ENCODE assay signal across 8 cellular contexts in the genomic region with DNA sequence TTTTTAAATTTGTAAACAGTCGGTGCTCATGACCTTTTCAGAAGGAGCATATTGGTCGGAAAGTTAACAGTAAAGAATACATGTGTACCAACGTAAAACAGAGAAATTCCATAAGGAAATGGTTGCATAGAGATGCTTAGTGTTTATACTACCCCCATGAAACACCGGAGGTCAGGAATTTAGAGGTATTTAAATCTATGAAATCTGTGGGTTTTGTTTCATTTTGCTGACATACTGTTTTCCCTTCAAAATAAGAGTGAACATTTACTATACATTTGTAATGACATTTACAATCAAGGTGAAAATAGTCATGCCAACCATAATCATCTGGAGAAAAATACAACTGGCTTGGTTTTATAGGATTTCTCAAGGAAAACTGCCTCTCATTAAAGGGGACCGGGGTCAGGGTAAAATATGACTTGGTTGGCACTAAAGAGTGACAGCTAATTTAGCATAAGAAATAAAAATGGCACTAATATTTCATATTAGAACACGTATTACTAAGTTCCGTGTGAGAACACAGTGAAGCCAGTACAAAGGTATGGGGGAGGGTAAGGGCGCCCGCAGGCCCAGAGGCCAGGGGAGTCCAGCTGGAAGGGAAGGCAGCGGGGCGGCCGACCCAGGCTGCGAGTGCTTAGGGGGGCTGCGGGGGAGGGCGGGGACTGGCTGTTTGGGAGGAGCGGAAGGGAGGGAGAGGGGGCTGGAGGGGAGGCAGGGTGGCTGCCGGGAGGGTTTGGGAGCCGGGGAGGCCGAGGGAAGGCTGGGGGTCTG. TPM values are rescaled to one million over a fixed set of nuclear protein-coding genes. Genes with fewer than 3 reads are reported as not detected.
A peak's percentile ranks its signal among the peaks of the same experiment; 100 is the strongest.
DNase-seq lines count a peak whose midpoint lies in the region; TF ChIP-seq lines count a peak whose summit lies in the region.

No MANE protein-coding gene starts in this region.

- peak overlapping the region; percentile 77 for H2AFZ ChIP-seq in GM23248
- H2AFZ ChIP-seq in MM.1S (ENCODE audit: low read length): peak overlapping the region; percentile 77; the same call in 1 of the 2 replicates

- peaks cover 12% of the 10 kb centered on the region for H3F3A ChIP-seq in GM23248 (ENCODE audit: insufficient read depth)
- H3F3A ChIP-seq in MM.1S (ENCODE audit: insufficient read depth, low read length): peaks cover 44% of the 10 kb centered on the region

- H3K27ac ChIP-seq in GM23248 (peak overlapping the region; percentile 99), MM.1S (ENCODE audit: low read length) (peak overlapping the region; percentile 98), urinary bladder (ENCODE audit: low read depth) (peak overlapping the region; percentile 3)

- H3K9me2 ChIP-seq in GM23248 (ENCODE audit: insufficient read depth) (no peaks in the 10 kb centered on the region), MM.1S (replicated peaks; ENCODE audit: insufficient read depth, low read length) (no peaks in the 10 kb centered on the region)

- H3K4me1 ChIP-seq in GM23248 (ENCODE audit: insufficient read depth): peaks cover 17% of the 10 kb centered on the region
- peaks cover 29% of the 10 kb centered on the region for H3K4me1 ChIP-seq in MM.1S (ENCODE audit: low read length)
- H3K4me1 ChIP-seq in mononuclear cell (ENCODE audit: insufficient read depth, low read length): peaks cover 34% of the 10 kb centered on the region
- H3K4me1 ChIP-seq in urinary bladder (ENCODE audit: insufficient read depth): no peaks in the 10 kb centered on the region

- in situ Hi-C loops in GM23248 (cut with MboI): loop anchor here (25.0 kb wide), 1 partner anchor 183 kb away; no protein-coding TSS in a partner anchor

- peak overlapping the region; percentile 84 for H3K4me3 ChIP-seq in GM23248
- peak overlapping the region; percentile 88 for H3K4me3 ChIP-seq in MM.1S (ENCODE audit: low read length)
- peak overlapping the region; percentile 65 for H3K4me3 ChIP-seq in epithelial cell of proximal tubule (ENCODE audit: low read depth, low read length)
- H3K4me3 ChIP-seq in mononuclear cell (ENCODE audit: low read length): peak overlapping the region; percentile 92
- peak overlapping the region; percentile 50 for H3K4me3 ChIP-seq in urinary bladder (ENCODE audit: low read depth, low read length)

- TF ChIP-seq CTCF in MM.1S (IDR thresholded peaks at IDR 0.05; ENCODE audit: low read length) (no peak), epithelial cell of proximal tubule (conservative IDR thresholded peaks at IDR 0.05; ENCODE audit: low read depth, low read length) (no peak)

- H3K9me3 ChIP-seq in GM23248 (ENCODE audit: low read depth) (no peaks in the 10 kb centered on the region), MM.1S (replicated peaks; ENCODE audit: insufficient read depth, low read length) (no peaks in the 10 kb centered on the region), mononuclear cell (ENCODE audit: low read depth, low read length) (no peaks in the 10 kb centered on the region)

- 12 to 20% methylated on average over 10 to 18 of the region's 19 CpGs for WGBS in GM23248 (ENCODE audit: low coverage in 1 of 2, low lambda C conversion rate in 2 of 2, missing lambda C conversion rate in 2 of 2), 2 experiments
- WGBS in urinary bladder: 8% methylated on average over 19 of the region's 19 CpGs

- H3K9ac ChIP-seq in GM23248: peak overlapping the region; percentile 94
- H3K9ac ChIP-seq in MM.1S (ENCODE audit: low read length): peak overlapping the region; percentile 95

- H3K4me2 ChIP-seq in GM23248 (ENCODE audit: unreplicated experiment): peak overlapping the region; percentile 87
- peak overlapping the region; percentile 80 for H3K4me2 ChIP-seq in MM.1S (ENCODE audit: low read depth, low read length)

- peak; percentile 77 to 79 for DNase-seq in NCI-H2081 (lab: John Stamatoyannopoulos, UW)
- no peak for DNase-seq in NCI-H2081 treated with DMSO at 0.1 percent for 48 hours (lab: John Stamatoyannopoulos, UW)
- DNase-seq in GM23248: peak; percentile 57
- peak; percentile 33 for DNase-seq in MM.1S
- peak; percentile 75 for DNase-seq in UCSD-AML1 (lab: John Stamatoyannopoulos, UW; ENCODE audit: unreplicated experiment)
- DNase-seq in epithelial cell of proximal tubule (ENCODE audit: low read depth): no peak

- no peaks in the 10 kb centered on the region; the same call in 1 of the 2 replicates for H4K20me1 ChIP-seq in GM23248 (ENCODE audit: insufficient read depth)
- H4K20me1 ChIP-seq in MM.1S (ENCODE audit: insufficient read depth, low read length): no peaks in the 10 kb centered on the region

- H3K36me3 ChIP-seq in GM23248 (ENCODE audit: low read depth) (0 out of 2 replicates have a peak, but pooled peaks cover 2% of the 10 kb centered on the region), MM.1S (replicated peaks; ENCODE audit: insufficient read depth, low read length) (no peaks in the 10 kb centered on the region; the same call in 1 of the 2 replicates), urinary bladder (ENCODE audit: insufficient read depth) (no peaks in the 10 kb centered on the region)

- no peaks in the 10 kb centered on the region for H3K27me3 ChIP-seq in GM23248 (replicated peaks; ENCODE audit: insufficient read depth)
- H3K27me3 ChIP-seq in MM.1S (replicated peaks; ENCODE audit: insufficient read depth, low read length): no peaks in the 10 kb centered on the region
- no peaks in the 10 kb centered on the region for H3K27me3 ChIP-seq in mononuclear cell (ENCODE audit: insufficient read depth, low read length)

- peaks cover 64% of the 10 kb centered on the region for H3K79me2 ChIP-seq in GM23248 (ENCODE audit: insufficient read depth)
- H3K79me2 ChIP-seq in MM.1S (ENCODE audit: low read length): peaks cover 63% of the 10 kb centered on the region

RNA-seq across cellular contexts. Expression of a gene that starts 1.1 kb away (rescaled TPM):
- total RNA-seq in GM23248 (2014; rRNA removed; shearing (Covaris generic)): not detected in 2 replicates
- 6.2 TPM in 1 of 2 replicates, not detected in the other for polyA plus RNA-seq in GM23248 (2016; fragmentation: Nextera tagmentation; extraction: Ambion mirVana)
- not detected in 2 replicates for total RNA-seq in epithelial cell of proximal tubule
- total RNA-seq in mononuclear cell: not detected
- under 0.01 TPM for total RNA-seq in urinary bladder
- not detected for polyA plus RNA-seq in urinary bladder

Comparison
In these comparisons a context has a peak if more than half of its experiments do, and no peak if none do; other contexts are left out.
1. DNase-seq: peak in NCI-H2081 (2 of 2), GM23248 (single experiment), MM.1S (single experiment) and UCSD-AML1 (single experiment); none in NCI-H2081 treated with DMSO at 0.1 percent for 48 hours (single experiment) and epithelial cell of proximal tubule (single experiment).
2. H3K27ac ChIP-seq: peak in every context shown above with its lines; median percentile 99 in GM23248; 98 in MM.1S; 3 in urinary bladder.
3. Peak in every context shown above with its lines, with median percentiles within 50 percentile points of each other: H3K4me3 ChIP-seq.